In the genomic region with DNA sequence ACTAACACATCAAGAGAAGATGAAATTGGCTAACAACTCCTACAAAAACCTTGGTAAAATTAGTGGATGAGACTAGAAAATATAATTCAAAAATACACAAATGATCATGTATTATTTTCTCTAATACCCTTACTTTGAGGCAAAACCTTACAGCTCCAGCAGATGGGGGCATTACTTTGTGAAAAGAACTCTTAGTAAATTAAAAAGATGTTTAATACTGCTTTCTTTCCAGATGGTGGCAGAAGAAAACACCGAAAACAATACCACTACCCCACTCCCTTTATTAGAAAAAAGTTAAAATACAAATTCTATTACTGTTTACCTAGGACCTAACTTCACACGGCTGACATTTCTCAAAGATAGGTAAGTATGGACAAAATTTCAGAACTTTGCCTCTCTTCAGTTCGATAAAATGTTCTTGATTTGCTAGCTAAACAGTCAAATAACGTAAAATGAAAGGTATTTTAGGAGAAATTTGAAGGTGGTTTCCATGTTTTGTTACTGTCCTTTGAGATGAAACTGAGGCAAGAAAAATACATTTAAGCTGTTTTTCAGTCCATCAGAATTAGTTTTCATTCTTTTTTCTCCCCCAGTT, we compare ENCODE assay signal across 9 cellular contexts. TPM values are rescaled to one million over a fixed set of nuclear protein-coding genes. Genes with fewer than 3 reads are reported as not detected.
DNase-seq lines count a peak whose midpoint lies in the region; ATAC-seq and TF ChIP-seq lines count a peak whose summit lies in the region.
"Had no signal": no experiment of that assay in that cellular context is flagged by ENCODE, and none has a peak within 500 bp of the region (broad histone marks: within the 10 kb centered on the region; RNA-seq: fewer than 3 reads in every experiment).

No MANE protein-coding gene starts in this region.

- H3K4me2 ChIP-seq in parathyroid adenoma (ENCODE audit: low read length), result no peak overlapping the region

- no peak for TF ChIP-seq POLR2A in esophagus muscularis mucosa (IDR thresholded peaks at IDR 0.05; ENCODE audit: low read depth)

- H3K36me3 ChIP-seq in cardiac muscle cell (no peaks in the 10 kb centered on the region), right atrium auricular region (no peaks in the 10 kb centered on the region), esophagus muscularis mucosa (peaks cover 0 to 2% (median 0%) of the 10 kb centered on the region in 4 donors), parathyroid adenoma (ENCODE audit: control insufficient read depth, insufficient read depth, low read length) (no peaks in the 10 kb centered on the region)
- H3K36me3 ChIP-seq: neutrophil had no signal

- ATAC-seq in GM21526 (IDR thresholded peaks at IDR 0.05; ENCODE audit: low FRiP score, unreplicated experiment) (peak; percentile 87), GM21447 (IDR thresholded peaks at IDR 0.05; ENCODE audit: unreplicated experiment) (no peak)

- H3K4me1 ChIP-seq in cardiac muscle cell (ENCODE audit: low read depth) (no peaks in the 10 kb centered on the region), right atrium auricular region (no peaks in the 10 kb centered on the region), esophagus muscularis mucosa (peaks cover 3 to 17% (median 9%) of the 10 kb centered on the region in 4 donors), parathyroid adenoma (peaks cover 3% of the 10 kb centered on the region)

- no peak for TF ChIP-seq EP300 in esophagus muscularis mucosa (IDR thresholded peaks at IDR 0.05)

- no peaks in the 10 kb centered on the region for H3K27me3 ChIP-seq in cardiac muscle cell
- no peaks in the 10 kb centered on the region for H3K27me3 ChIP-seq in right atrium auricular region
- no peaks in the 10 kb centered on the region for H3K27me3 ChIP-seq in esophagus muscularis mucosa
- no peaks in the 10 kb centered on the region for H3K27me3 ChIP-seq in parathyroid adenoma (ENCODE audit: control insufficient read depth, insufficient read depth, low read length)
- H3K27me3 ChIP-seq: neutrophil had no signal

- TF ChIP-seq CTCF in cardiac muscle cell (IDR thresholded peaks at IDR 0.05; ENCODE audit: low read depth, low read length) (peak; percentile 74), right atrium auricular region (IDR thresholded peaks at IDR 0.05) (peak in 1 of 2 donors; percentile 70), esophagus muscularis mucosa (IDR thresholded peaks at IDR 0.05) (peak; percentile 72 to 78 (median 73)), parathyroid adenoma (IDR thresholded peaks at IDR 0.05) (peak; percentile 69)

- H2AFZ ChIP-seq in parathyroid adenoma, result no peak overlapping the region

- H3K4me3 ChIP-seq in cardiac muscle cell (no peak overlapping the region), right atrium auricular region (no peak overlapping the region), esophagus muscularis mucosa (no peak overlapping the region), parathyroid adenoma (ENCODE audit: low read depth, low read length) (no peak overlapping the region)

- H3K79me2 ChIP-seq in parathyroid adenoma, result peaks cover 23% of the 10 kb centered on the region

- H3K27ac ChIP-seq in cardiac muscle cell (peak overlapping the region; percentile 26), right atrium auricular region (no peak overlapping the region), esophagus muscularis mucosa (replicated peaks in 1 of 4) (no peak overlapping the region), parathyroid adenoma (no peak overlapping the region)
- H3K27ac ChIP-seq: neutrophil had no signal

- H3K9ac ChIP-seq in parathyroid adenoma, result no peak overlapping the region

- WGBS in esophagus muscularis mucosa, result 44% methylated on average over 4 of the region's 4 CpGs

- intact Hi-C loops in esophagus muscularis mucosa (cut with DNase I), result loop anchor here (5.0 kb wide), 2 partner anchors 212 to 517 kb away; no protein-coding TSS in a partner anchor

- DNase-seq in cardiac muscle cell (ENCODE audit: low read depth in 1 of 2, low spot score in 1 of 2) (peak; percentile 18 to 73), right atrium auricular region (ENCODE audit: low spot score) (no peak), HuH-7 (ENCODE audit: low spot score) (peak; percentile 23), SW480 (ENCODE audit: low spot score) (peak; percentile 36), esophagus muscularis mucosa (ENCODE audit: extremely low spot score) (no peak)

- H3K9me3 ChIP-seq in cardiac muscle cell (ENCODE audit: low read depth) (no peaks in the 10 kb centered on the region), right atrium auricular region (no peaks in the 10 kb centered on the region), esophagus muscularis mucosa (no peaks in the 10 kb centered on the region), parathyroid adenoma (ENCODE audit: control insufficient read depth, low read length) (no peaks in the 10 kb centered on the region)
- H3K9me3 ChIP-seq: neutrophil had no signal

RNA-seq across cellular contexts. Expression of a gene that starts 30.6 kb away (rescaled TPM):
- total RNA-seq in cardiac muscle cell (72.6 and 116 TPM in 2 replicates), right atrium auricular region (10 to 100 TPM; 32.7 to 64.3 TPM), esophagus muscularis mucosa (10 to 100 TPM; 20.2 to 36.8 (median 26.1) TPM)
- polyA plus RNA-seq in cardiac muscle cell, result 44.0 and 56.3 TPM in 2 replicates

RNA-seq across cellular contexts. Expression of a gene that starts 31.0 kb away (rescaled TPM):
- total RNA-seq in cardiac muscle cell, result 17.7 and 44.5 TPM in 2 replicates
- polyA plus RNA-seq in cardiac muscle cell, result 45.6 and 51.4 TPM in 2 replicates
- 10 to 100 TPM; 14.5 to 22.8 TPM for total RNA-seq in right atrium auricular region
- total RNA-seq in esophagus muscularis mucosa, result 10 to 100 TPM; 34.6 to 49.0 (median 44.9) TPM

Comparison
In these comparisons a context has a peak if more than half of its experiments do, and no peak if none do; other contexts are left out.
1. DNase-seq: peak in cardiac muscle cell (2 of 2), HuH-7 (single experiment) and SW480 (single experiment); none in right atrium auricular region (single experiment) and esophagus muscularis mucosa (single experiment).